Comparison of ENCODE assay signal across 1 cellular context in genomic region chr11:7020183-7020917, GRCh38.
TF ChIP-seq lines count a peak whose summit lies in the region.

Gene NLRP14, plus strand, starts transcription at chr11:7020479. Its CDS starts 18,108 bp downstream, at chr11:7038587.
Gene ZNF214, minus strand, starts transcription at chr11:7020346. Its CDS starts 17,511 bp downstream, at chr11:7002835.

TF ChIP-seq in HEK293, 187 proteins besides CTCF, POLR2A, EP300 and RAD21 (continued from another document and continues in another):
- TF ChIP-seq ZNF518A (tag by site-specific recombination; conservative IDR thresholded peaks at IDR 0.05; ENCODE audit: low read depth) (0 out of 2 replicates have a peak, but pooled peaks have one; percentile 25), ZBTB20 (tag by site-specific recombination; IDR thresholded peaks at IDR 0.05) (peak; percentile 94), ZBTB26 (tag by site-specific recombination; optimal IDR thresholded peaks at IDR 0.05) (peak; percentile 61), ZNF664 (tag by site-specific recombination; IDR thresholded peaks at IDR 0.05) (no peak), PRDM10 (tag by site-specific recombination; IDR thresholded peaks at IDR 0.05) (no peak), ZNF362 (tag by site-specific recombination; IDR thresholded peaks at IDR 0.05) (no peak), GLI4 (tag by site-specific recombination; IDR thresholded peaks at IDR 0.05) (no peak), ZNF404 (tag by site-specific recombination; IDR thresholded peaks at IDR 0.05) (no peak), ZNF654 (tag by site-specific recombination; IDR thresholded peaks at IDR 0.05; ENCODE audit: low read depth) (no peak), ZSCAN30 (tag by site-specific recombination; IDR thresholded peaks at IDR 0.05) (0 out of 2 replicates have a peak, but pooled peaks have one; percentile 0), PRDM4 (tag by site-specific recombination; IDR thresholded peaks at IDR 0.05) (no peak), ZNF677 (tag by site-specific recombination; IDR thresholded peaks at IDR 0.05) (no peak), YY1 (tag by site-specific recombination; IDR thresholded peaks at IDR 0.05) (no peak), ZNF785 (tag by site-specific recombination; IDR thresholded peaks at IDR 0.05) (no peak), ZBTB49 (tag by site-specific recombination; IDR thresholded peaks at IDR 0.05; ENCODE audit: low read depth) (no peak), ZBTB11 (tag by site-specific recombination; conservative IDR thresholded peaks at IDR 0.05; ENCODE audit: low read depth) (0 out of 2 replicates have a peak, but pooled peaks have one; percentile 36), ZSCAN18 (tag by site-specific recombination; IDR thresholded peaks at IDR 0.05) (no peak), ZNF529 (tag by site-specific recombination; IDR thresholded peaks at IDR 0.05; ENCODE audit: insufficient replicate concordance) (no peak), ZFP3 (tag by site-specific recombination; IDR thresholded peaks at IDR 0.05; ENCODE audit: low read depth) (no peak), SP7 (tag by site-specific recombination; IDR thresholded peaks at IDR 0.05) (peak; percentile 47; the same call in 1 of the 2 replicates), ZNF174 (tag by site-specific recombination; IDR thresholded peaks at IDR 0.05) (no peak), ZNF18 (tag by site-specific recombination; IDR thresholded peaks at IDR 0.05) (no peak), ZBTB8A (tag by site-specific recombination; IDR thresholded peaks at IDR 0.05) (0 out of 2 replicates have a peak, but pooled peaks have one; percentile 26), ZNF24 (tag by site-specific recombination; IDR thresholded peaks at IDR 0.05) (no peak), GLIS1 (tag by site-specific recombination; IDR thresholded peaks at IDR 0.05) (no peak), ZNF585B (tag by site-specific recombination; IDR thresholded peaks at IDR 0.05) (no peak), ZNF2 (tag by site-specific recombination; IDR thresholded peaks at IDR 0.05) (no peak)
